In genomic region chr9:120714088-120714845, GRCh38 we compare ENCODE assay signal across 8 cellular contexts. TPM values are rescaled to one million over a fixed set of nuclear protein-coding genes. Genes with fewer than 3 reads are reported as not detected.
DNase-seq lines count a peak whose midpoint lies in the region; ATAC-seq, FAIRE-seq and TF ChIP-seq lines count a peak whose summit lies in the region.

TSS of gene MEGF9 (minus strand) at chr9:120714470. CDS start at chr9:120714358, 112 bp downstream.

- peaks cover 27% of the 10 kb centered on the region for H3K79me2 ChIP-seq in HepG2 (ENCODE audit: insufficient read depth, low read length)

- POLR2A ChIA-PET in HepG2 (lab: Yijun Ruan, JAX) = interaction anchor here (0.7 to 4.3 kb wide), 6 partner anchors 16 to 143 kb away, joined by 3 to 37 read pairs (median 5); partner anchors contain the start of gene FBXW2

- CTCF ChIA-PET in HepG2 (lab: Yijun Ruan, JAX; ENCODE audit: low intra/inter-chr PET ratio, low total read pairs) = no interaction called here

- 0% methylated on average over 5 of the region's 102 CpGs for WGBS in HepG2 (ENCODE audit: low lambda C conversion rate)

- no peak within 1 kb of the TSS for H2AFZ ChIP-seq in HepG2 (ENCODE audit: low read length)

- H3K4me3 ChIP-seq in HepG2 (replicated peaks in 1 of 3; ENCODE audit: insufficient read depth in 1 of 3, low read depth in 2 of 3, low read length in 3 of 3) = peak within 1 kb of the TSS; percentile 79 to 89 (median 85)

- no TSS peak for BruUV-seq in HepG2 (replicated peaks; lab: Mats Ljungman, UMichigan)

- FAIRE-seq in HepG2 (lab: Jason Lieb, UNC) = no peak

- no peaks in the 10 kb centered on the region for H3K9me3 ChIP-seq in HepG2 (ENCODE audit: low read length)

- H3K36me3 Mint-ChIP-seq in CD14-positive monocyte = peaks cover 2 to 26% of the 10 kb centered on the region in 2 donors

- H3K27ac ChIP-seq in HepG2 (ENCODE audit: extremely low read length, insufficient read depth, low read length) = no peak within 1 kb of the TSS

- TF ChIP-seq CTCF in CD14-positive monocyte (IDR thresholded peaks at IDR 0.05) = no peak
- no peak for TF ChIP-seq CTCF in HepG2 (CRISPR knock-in tag; IDR thresholded peaks at IDR 0.05)

- peak within 1 kb of the TSS; percentile 96 to 98 for H3K4me3 Mint-ChIP-seq in CD14-positive monocyte

- no peaks in the 10 kb centered on the region for H3K27me3 Mint-ChIP-seq in CD14-positive monocyte (ENCODE audit: low read depth in 3 of 3)

- TF ChIP-seq EP300 in HepG2 (IDR thresholded peaks at IDR 0.05; ENCODE audit: low read depth in 2 of 2, low read length in 2 of 2) (no peak), HepG2 (CRISPR knock-in tag; IDR thresholded peaks at IDR 0.05; ENCODE audit: borderline replicate concordance) (no peak)

- intact Hi-C loops in CD14-positive monocyte (cut with micrococcal nuclease) (loop anchor here (2.0 to 10.0 kb wide), 3 partner anchors 21 to 49 kb away; no protein-coding TSS in a partner anchor), HepG2 (cut with micrococcal nuclease; ENCODE audit: unreplicated experiment) (loop anchor here (2.0 kb wide), 1 partner anchor 17 kb away; no protein-coding TSS in a partner anchor)

- no peaks in the 10 kb centered on the region for H3K36me3 ChIP-seq in HepG2 (replicated peaks in 1 of 2; ENCODE audit: control insufficient read depth in 1 of 2, insufficient read depth in 2 of 2, low read length in 2 of 2)

- no peaks in the 10 kb centered on the region for H3K27me3 ChIP-seq in HepG2 (ENCODE audit: control insufficient read depth in 1 of 2, insufficient read depth in 2 of 2, low read length in 2 of 2)

- peak; percentile 92 for ATAC-seq in GM19395 (IDR thresholded peaks at IDR 0.05; ENCODE audit: unreplicated experiment)
- ATAC-seq in HG03558 (IDR thresholded peaks at IDR 0.05; ENCODE audit: extremely low read depth, unreplicated experiment) = peak; percentile 92
- ATAC-seq in HepG2 = peak; percentile 95

- DNase-seq in CD14-positive monocyte (ENCODE audit: low spot score) (peak; percentile 97), NCI-H748 (lab: John Stamatoyannopoulos, UW; ENCODE audit: unreplicated experiment) (peak; percentile 98), dermis blood vessel endothelial cell (peak; percentile 98), HepG2 (ENCODE audit: low spot score) (peak; percentile 92)
- peak; percentile 92 to 95 for DNase-seq in activated CD4-positive, alpha-beta T cell treated with anti-CD3 and anti-CD28 coated beads, Interleukin-2, amount 50 U/mL, for 24 hours (ENCODE audit: low read depth in 1 of 2, low spot score in 1 of 2)
- DNase-seq in stimulated activated CD4-positive, alpha-beta T cell treated with anti-CD3 and anti-CD28 coated beads, Interleukin-2, amount 100 ng/mL, for 48 hours = peak; percentile 93 to 97

- H3K9ac ChIP-seq in HepG2 (ENCODE audit: insufficient read depth, low read depth, low read length) = peak within 1 kb of the TSS; percentile 72

- H3K27ac Mint-ChIP-seq in CD14-positive monocyte = peak within 1 kb of the TSS; percentile 87 to 97 (median 95)

- in situ Hi-C loops in HepG2 (cut with HindIII; ENCODE audit: extremely low pct_ligation_motif_present, low pct_unique_long_range_greater_than_20kb) = loop anchor here (5.0 kb wide), 1 partner anchor 77 kb away; no protein-coding TSS in a partner anchor

- H3K4me1 Mint-ChIP-seq in CD14-positive monocyte = peaks cover 52% of the 10 kb centered on the region

- peak; percentile 54 to 69 for TF ChIP-seq POLR2A in HepG2 (IDR thresholded peaks at IDR 0.05; ENCODE audit: insufficient read depth in 1 of 2, low read depth in 2 of 2, low read length in 2 of 2)

- H3K9me3 Mint-ChIP-seq in CD14-positive monocyte = peaks cover 0 to 3% (median 0%) of the 10 kb centered on the region in 7 donors

- peak; percentile 15 for TF ChIP-seq RAD21 in HepG2 (CRISPR knock-in tag; IDR thresholded peaks at IDR 0.05)

- no peaks in the 10 kb centered on the region for H4K20me1 ChIP-seq in HepG2 (ENCODE audit: insufficient read depth, low read length)

- H3K4me2 ChIP-seq in HepG2 (ENCODE audit: low read depth, low read length) = peak within 1 kb of the TSS; percentile 99

- H3K4me1 ChIP-seq in HepG2 (ENCODE audit: insufficient read depth, low read length) = peaks cover 68% of the 10 kb centered on the region

TF ChIP-seq in HepG2, 621 proteins besides CTCF, POLR2A, EP300 and RAD21 (continues in another document):
- no peak for TF ChIP-seq ZNF468 (CRISPR knock-in tag; IDR thresholded peaks at IDR 0.05)
- TF ChIP-seq MTERF4 (CRISPR knock-in tag; IDR thresholded peaks at IDR 0.05) = peak; percentile 47; the same call in 1 of the 2 replicates
- peak; percentile 85 for TF ChIP-seq PBX2 (CRISPR knock-in tag; IDR thresholded peaks at IDR 0.05)
- 0 out of 2 replicates have a peak, but pooled peaks have one; percentile 63 for TF ChIP-seq ZNF501 (CRISPR knock-in tag; IDR thresholded peaks at IDR 0.05)
- TF ChIP-seq ESRRA (CRISPR knock-in tag; IDR thresholded peaks at IDR 0.05; ENCODE audit: low read depth) = 0 out of 2 replicates have a peak, but pooled peaks have one; percentile 11
- peak; percentile 57; the same call in 1 of the 2 replicates for TF ChIP-seq ZSCAN25 (CRISPR knock-in tag; IDR thresholded peaks at IDR 0.05)
- peak; percentile 66 for TF ChIP-seq KMT2A (CRISPR knock-in tag; IDR thresholded peaks at IDR 0.05)
- TF ChIP-seq ZNF776 (CRISPR knock-in tag; IDR thresholded peaks at IDR 0.05) = no peak; the same call in 1 of the 2 replicates
- no peak for TF ChIP-seq CBFB (CRISPR knock-in tag; IDR thresholded peaks at IDR 0.05)
- TF ChIP-seq FOXJ3 (CRISPR knock-in tag; IDR thresholded peaks at IDR 0.05; ENCODE audit: borderline replicate concordance) = no peak
- peak; percentile 95 for TF ChIP-seq NFYB (CRISPR knock-in tag; IDR thresholded peaks at IDR 0.05)
- peak; percentile 99 for TF ChIP-seq ZSCAN22 (CRISPR knock-in tag; IDR thresholded peaks at IDR 0.05)
- TF ChIP-seq NFYC (CRISPR knock-in tag; IDR thresholded peaks at IDR 0.05) = peak; percentile 94
- TF ChIP-seq SKI (IDR thresholded peaks at IDR 0.05; ENCODE audit: partially characterized antibody) = peak; percentile 64
- peak; percentile 83 for TF ChIP-seq RAD51 (IDR thresholded peaks at IDR 0.05; ENCODE audit: borderline replicate concordance)
- peak; percentile 76 for TF ChIP-seq ZNF547 (CRISPR knock-in tag; IDR thresholded peaks at IDR 0.05)
- 0 out of 2 replicates have a peak, but pooled peaks have one; percentile 17 for TF ChIP-seq MXD4 (CRISPR knock-in tag; IDR thresholded peaks at IDR 0.05)
- TF ChIP-seq DR1 (CRISPR knock-in tag; IDR thresholded peaks at IDR 0.05) = peak; percentile 50; the same call in 1 of the 2 replicates
- TF ChIP-seq ARNTL (CRISPR knock-in tag; IDR thresholded peaks at IDR 0.05) = peak; percentile 53; the same call in 1 of the 2 replicates
- peak; percentile 30 for TF ChIP-seq ZEB1 (IDR thresholded peaks at IDR 0.05; ENCODE audit: insufficient replicate concordance, low read depth)
- 0 out of 2 replicates have a peak, but pooled peaks have one; percentile 47 for TF ChIP-seq ATF7-NPFF (CRISPR knock-in tag; IDR thresholded peaks at IDR 0.05; ENCODE audit: low read depth)
- peak; percentile 77 for TF ChIP-seq ZFY (CRISPR knock-in tag; IDR thresholded peaks at IDR 0.05)
- TF ChIP-seq ZNF749 (CRISPR knock-in tag; IDR thresholded peaks at IDR 0.05; ENCODE audit: borderline replicate concordance) = no peak

RNA-seq across cellular contexts. Expression of gene MEGF9, which starts in this region (rescaled TPM):
- polyA plus RNA-seq in CD14-positive monocyte (10 to 100 TPM; 89.7 to 92.8 TPM), HepG2 (2011; rRNA removed) (3.3 and 3.6 TPM in 2 replicates)
- total RNA-seq in dermis blood vessel endothelial cell (8.7 and 9.7 TPM in 2 replicates), HepG2 (2016; rRNA removed; fragmentation: Illumina TruSeq; extraction: Trizol) (3.1 and 3.3 TPM in 2 replicates)
- total RNA-seq in HepG2 (2016; cell fraction: cytosol; rRNA removed; fragmentation: Illumina TruSeq; extraction: Trizol; ENCODE audit: low read depth) = 0.71 and 0.88 TPM in 2 replicates
- 3.1 and 3.7 TPM in 2 replicates for total RNA-seq in HepG2 (2016; cell fraction: insoluble cytoplasmic fraction; rRNA removed; fragmentation: Illumina TruSeq; extraction: Trizol)
- 4.3 and 4.5 TPM in 2 replicates for total RNA-seq in HepG2 (2016; cell fraction: membrane; rRNA removed; fragmentation: Illumina TruSeq; extraction: Trizol)
- total RNA-seq in HepG2 (2016; cell fraction: nucleus; rRNA removed; fragmentation: Illumina TruSeq; extraction: Trizol) = 3.8 and 3.9 TPM in 2 replicates
- 1.7 and 3.4 TPM in 2 replicates for polyA plus RNA-seq in HepG2 (2011; cell fraction: cytosol; rRNA removed)
- polyA plus RNA-seq in HepG2 (2011; cell fraction: nucleus; rRNA removed) = 0.82 and 1.6 TPM in 2 replicates
- 6.3 and 6.4 TPM in 2 replicates for polyA plus RNA-seq in HepG2 (2012)
- 0.44 and 0.52 TPM in 2 replicates for polyA plus RNA-seq in HepG2 (2016; cell fraction: cytosol; fragmentation: Illumina TruSeq; extraction: Trizol; ENCODE audit: low read depth)
- polyA plus RNA-seq in HepG2 (2016; cell fraction: insoluble cytoplasmic fraction; fragmentation: Illumina TruSeq; extraction: Trizol; ENCODE audit: low read depth) = 3.5 and 4.3 TPM in 2 replicates
- 2.7 and 2.9 TPM in 2 replicates for polyA plus RNA-seq in HepG2 (2016; cell fraction: membrane; fragmentation: Illumina TruSeq; extraction: Trizol; ENCODE audit: low read depth)
- 4.6 and 4.7 TPM in 2 replicates for polyA plus RNA-seq in HepG2 (2016; cell fraction: nucleus; fragmentation: Illumina TruSeq; extraction: Trizol; ENCODE audit: insufficient read depth, low read depth)
- 2.5 and 6.5 TPM in 2 replicates for polyA minus RNA-seq in HepG2 (2011; rRNA and poly(A)+ RNA removed; ENCODE audit: low replicate concordance)
- 4.0 and 5.0 TPM in 2 replicates for polyA minus RNA-seq in HepG2 (2011; cell fraction: cytosol; rRNA and poly(A)+ RNA removed)
- 1.9 and 4.0 TPM in 2 replicates for polyA minus RNA-seq in HepG2 (2011; cell fraction: nucleus; rRNA and poly(A)+ RNA removed)

Comparison
In these comparisons a context has a peak if more than half of its experiments do, and no peak if none do; other contexts are left out.
1. RNA of gene MEGF9 (polyA plus RNA-seq): 89.7 to 92.8 TPM in CD14-positive monocyte; 0.44 to 6.4 TPM in HepG2; every median in the first group is over 10 times any median in the second.
2. Peak in every context shown above with its lines, with median percentiles within 50 percentile points of each other: DNase-seq and ATAC-seq.